Comparison of ENCODE assay signal across 8 cellular contexts in the genomic region with DNA sequence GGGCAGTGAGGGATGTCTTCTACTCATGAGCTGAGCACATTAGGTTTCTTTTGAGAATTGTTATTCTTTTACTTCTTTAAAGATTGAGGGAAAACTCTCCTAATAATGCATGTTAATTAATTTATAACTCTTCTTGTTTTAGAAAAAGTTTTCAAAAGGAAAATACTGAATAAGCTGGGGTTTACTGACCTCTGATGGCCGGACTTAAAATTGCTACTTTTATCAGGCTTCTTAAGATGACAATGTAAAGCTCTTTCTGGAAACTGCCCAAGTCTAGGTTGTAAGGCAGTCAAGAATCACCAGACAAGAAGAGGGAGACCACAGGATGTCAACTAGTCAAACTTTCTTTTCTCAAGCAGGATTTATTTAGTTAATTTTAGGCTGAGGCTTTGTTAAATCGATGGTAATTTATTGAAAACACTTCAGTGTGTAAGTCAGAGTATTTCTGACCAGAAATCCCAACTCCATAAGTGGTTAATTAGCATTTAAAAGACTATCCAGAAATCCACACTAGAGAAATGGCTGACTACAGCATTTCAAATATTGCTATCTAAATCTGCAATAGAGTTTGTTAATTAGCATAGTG.
DNase-seq lines count a peak whose midpoint lies in the region; ATAC-seq and TF ChIP-seq lines count a peak whose summit lies in the region.

No MANE protein-coding gene starts in this region.

- H3K27me3 ChIP-seq in AG04450 (ENCODE audit: control insufficient read depth, insufficient read depth, low read length), result no peaks in the 10 kb centered on the region
- no peaks in the 10 kb centered on the region for H3K27me3 ChIP-seq in Peyer's patch

- H3K9me3 ChIP-seq in AG04450 (ENCODE audit: control insufficient read depth, insufficient read depth, low read length) (no peaks in the 10 kb centered on the region), Peyer's patch (no peaks in the 10 kb centered on the region)

- H3K27ac ChIP-seq in AG04450 (ENCODE audit: low read depth, low read length) (no peak overlapping the region), Peyer's patch (no peak overlapping the region)

- H3K9me3 Mint-ChIP-seq in activated CD8-positive, alpha-beta T cell treated with anti-CD3 and anti-CD28 coated beads, Interleukin-2, amount 10 ng/mL, durations not matched to agents 7 days and 5 days (ENCODE audit: insufficient read depth), result no peaks in the 10 kb centered on the region
- no peaks in the 10 kb centered on the region for H3K9me3 Mint-ChIP-seq in activated T-cell treated with anti-CD3 and anti-CD28 coated beads, Interleukin-2, amount 50 U/mL, for 4 hours

- DNase-seq in AG04450 (ENCODE audit: low read depth, low spot score) (peak; percentile 34), NCI-H2029 (lab: John Stamatoyannopoulos, UW) (peak; percentile 48), kidney glomerular epithelial cell (lab: John Stamatoyannopoulos, UW) (peak; percentile 73), Peyer's patch (no peak)
- peak; percentile 23 for DNase-seq in activated CD8-positive, alpha-beta T cell treated with anti-CD3 and anti-CD28 coated beads, Interleukin-2, amount 10 ng/mL, durations not matched to agents 7 days and 5 days
- no peak for DNase-seq in activated T-cell treated with anti-CD3 and anti-CD28 coated beads, Interleukin-2, amount 50 U/mL, for 4 hours

- no peaks in the 10 kb centered on the region for H3K4me1 ChIP-seq in Peyer's patch

- no peaks in the 10 kb centered on the region for H3K36me3 Mint-ChIP-seq in activated CD8-positive, alpha-beta T cell treated with anti-CD3 and anti-CD28 coated beads, Interleukin-2, amount 10 ng/mL, durations not matched to agents 7 days and 5 days (ENCODE audit: low read depth)
- H3K36me3 Mint-ChIP-seq in activated T-cell treated with anti-CD3 and anti-CD28 coated beads, Interleukin-2, amount 50 U/mL, for 4 hours (ENCODE audit: insufficient read depth), result no peaks in the 10 kb centered on the region

- H3K27me3 Mint-ChIP-seq in activated CD8-positive, alpha-beta T cell treated with anti-CD3 and anti-CD28 coated beads, Interleukin-2, amount 10 ng/mL, durations not matched to agents 7 days and 5 days (ENCODE audit: low read depth), result no peaks in the 10 kb centered on the region
- H3K27me3 Mint-ChIP-seq in activated T-cell treated with anti-CD3 and anti-CD28 coated beads, Interleukin-2, amount 50 U/mL, for 4 hours (ENCODE audit: low read depth), result no peaks in the 10 kb centered on the region

- no peaks in the 10 kb centered on the region for H3K36me3 ChIP-seq in Peyer's patch

- POLR2A ChIA-PET in AG04450 (lab: Yijun Ruan, JAX), result interaction anchor here (0.5 kb wide), 1 partner anchor 487 kb away, joined by 3 read pairs; no protein-coding TSS in a partner anchor
- POLR2A ChIA-PET in activated CD8-positive, alpha-beta T cell treated with anti-CD3 and anti-CD28 coated beads, Interleukin-2, amount 10 ng/mL, durations not matched to agents 7 days and 5 days (lab: Charles Lee), result no interaction called here

- H3K4me3 Mint-ChIP-seq in activated CD8-positive, alpha-beta T cell treated with anti-CD3 and anti-CD28 coated beads, Interleukin-2, amount 10 ng/mL, durations not matched to agents 7 days and 5 days, result no peak overlapping the region
- no peak overlapping the region for H3K4me3 Mint-ChIP-seq in activated T-cell treated with anti-CD3 and anti-CD28 coated beads, Interleukin-2, amount 50 U/mL, for 4 hours

- H3K4me3 ChIP-seq in AG04450 (ENCODE audit: low read depth, low read length), result no peak overlapping the region
- H3K4me3 ChIP-seq in Peyer's patch, result no peak overlapping the region

- no peak overlapping the region for H3K27ac Mint-ChIP-seq in activated CD8-positive, alpha-beta T cell treated with anti-CD3 and anti-CD28 coated beads, Interleukin-2, amount 10 ng/mL, durations not matched to agents 7 days and 5 days

- no peak for TF ChIP-seq POLR2A in Peyer's patch (IDR thresholded peaks at IDR 0.05)

- peak; percentile 58 for ATAC-seq in GM18867 (IDR thresholded peaks at IDR 0.05; ENCODE audit: unreplicated experiment)
- no peak for ATAC-seq in activated CD8-positive, alpha-beta T cell treated with anti-CD3 and anti-CD28 coated beads, Interleukin-2, amount 10 ng/mL, durations not matched to agents 7 days and 5 days
- ATAC-seq in activated T-cell treated with anti-CD3 and anti-CD28 coated beads, Interleukin-2, amount 50 U/mL, for 4 hours, result no peak
- no peak for ATAC-seq in HG03342 (IDR thresholded peaks at IDR 0.05; ENCODE audit: unreplicated experiment)

- peak; percentile 64 for TF ChIP-seq CTCF in AG04450 (IDR thresholded peaks at IDR 0.05; ENCODE audit: low read depth, low read length)
- TF ChIP-seq CTCF in Peyer's patch (IDR thresholded peaks at IDR 0.05), result peak in 3 of 6 experiments; percentile 54 to 56 (median 55)

- H3K4me1 Mint-ChIP-seq in activated CD8-positive, alpha-beta T cell treated with anti-CD3 and anti-CD28 coated beads, Interleukin-2, amount 10 ng/mL, durations not matched to agents 7 days and 5 days (ENCODE audit: low read depth), result no peaks in the 10 kb centered on the region
- no peaks in the 10 kb centered on the region for H3K4me1 Mint-ChIP-seq in activated T-cell treated with anti-CD3 and anti-CD28 coated beads, Interleukin-2, amount 50 U/mL, for 4 hours (ENCODE audit: low read depth)

- CTCF ChIA-PET in AG04450 (lab: Charles Lee), result interaction anchor here (0.6 to 3.0 kb wide), 38 partner anchors 9 to 635 kb away, joined by 3 to 57 read pairs (median 4); a partner anchor contains a TSS
- CTCF ChIA-PET in activated CD8-positive, alpha-beta T cell treated with anti-CD3 and anti-CD28 coated beads, Interleukin-2, amount 10 ng/mL, durations not matched to agents 7 days and 5 days (lab: Charles Lee), result interaction anchor here (1.1 to 3.4 kb wide), 6 partner anchors 12 to 632 kb away, joined by 3 to 14 read pairs (median 4); no protein-coding TSS in a partner anchor

Comparison
In these comparisons a context has a peak if more than half of its experiments do, and no peak if none do; other contexts are left out.
1. DNase-seq: peak in AG04450 (single experiment), NCI-H2029 (single experiment), activated CD8-positive, alpha-beta T cell treated with anti-CD3 and anti-CD28 coated beads, Interleukin-2, amount 10 ng/mL, durations not matched to agents 7 days and 5 days (single experiment) and kidney glomerular epithelial cell (single experiment); none in activated T-cell treated with anti-CD3 and anti-CD28 coated beads, Interleukin-2, amount 50 U/mL, for 4 hours (single experiment) and Peyer's patch (0 of 3).